Comparison of ENCODE assay signal across 11 cellular contexts in the genomic region with DNA sequence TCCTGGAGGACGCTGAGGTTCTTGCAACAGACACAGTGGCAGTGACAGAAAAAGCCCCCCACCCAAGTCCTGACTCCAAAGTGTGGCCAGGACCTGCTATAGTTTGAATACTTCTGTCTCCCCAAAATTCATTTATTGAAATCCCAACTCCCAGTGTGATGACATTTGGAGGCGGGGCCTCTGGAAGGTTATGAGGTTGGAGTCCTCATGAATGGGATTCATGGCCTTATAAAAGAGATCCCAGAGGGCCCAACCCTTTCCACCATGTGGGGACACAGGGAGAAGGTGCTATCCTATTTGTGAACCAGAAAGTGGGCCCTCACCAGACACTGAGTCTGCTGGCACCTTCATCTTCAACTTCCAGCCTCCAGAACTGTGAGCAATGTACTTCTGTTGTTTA. TPM values are rescaled to one million over a fixed set of nuclear protein-coding genes. Genes with fewer than 3 reads are reported as not detected.
A peak's percentile ranks its signal among the peaks of the same experiment; 100 is the strongest.
DNase-seq lines count a peak whose midpoint lies in the region; ATAC-seq and TF ChIP-seq lines count a peak whose summit lies in the region.
"Had no signal": no experiment of that assay in that cellular context is flagged by ENCODE, and none has a peak within 500 bp of the region (broad histone marks: within the 10 kb centered on the region; RNA-seq: fewer than 3 reads in every experiment).

No MANE protein-coding gene starts in this region.

- intact Hi-C loops in Right ventricle myocardium superior (cut with DNase I): no loop called here
- intact Hi-C loops in Right ventricle myocardium inferior (cut with DNase I): no loop called here
- intact Hi-C loops in mucosa of descending colon (cut with DNase I, micrococcal nuclease): no loop called here
- intact Hi-C loops in upper lobe of right lung (cut with DNase I): no loop called here

- H3K27me3 Mint-ChIP-seq in activated naive CD8-positive, alpha-beta T cell treated with anti-CD3 and anti-CD28 coated beads for 36 hours: no peaks in the 10 kb centered on the region

- peak overlapping the region; percentile 9 for H3K27ac ChIP-seq in upper lobe of right lung

- H3K4me3 ChIP-seq in mucosa of descending colon (no peak overlapping the region), upper lobe of right lung (no peak overlapping the region)
- H3K4me3 ChIP-seq: smooth muscle cell had no signal

- peak; percentile 1 for ATAC-seq in Right ventricle myocardium superior (ENCODE audit: poor library complexity)
- no peak for ATAC-seq in Right ventricle myocardium inferior
- ATAC-seq in mucosa of descending colon: peak; percentile 3
- no peak for ATAC-seq in upper lobe of right lung
- no peak for ATAC-seq in GM18868 (IDR thresholded peaks at IDR 0.05; ENCODE audit: unreplicated experiment)
- ATAC-seq in HG02885 (IDR thresholded peaks at IDR 0.05; ENCODE audit: poor library complexity, unreplicated experiment): no peak

- peak overlapping the region; percentile 66 for H3K4me3 Mint-ChIP-seq in activated naive CD8-positive, alpha-beta T cell treated with anti-CD3 and anti-CD28 coated beads for 36 hours

- H3K36me3 ChIP-seq in mucosa of descending colon (ENCODE audit: low read depth): no peaks in the 10 kb centered on the region
- no peaks in the 10 kb centered on the region for H3K36me3 ChIP-seq in upper lobe of right lung
- H3K36me3 ChIP-seq: BE2C had no signal

- peaks cover 4% of the 10 kb centered on the region for H3K9me3 Mint-ChIP-seq in activated naive CD8-positive, alpha-beta T cell treated with anti-CD3 and anti-CD28 coated beads for 36 hours

- H3K36me3 Mint-ChIP-seq in activated naive CD8-positive, alpha-beta T cell treated with anti-CD3 and anti-CD28 coated beads for 36 hours: peaks cover 24% of the 10 kb centered on the region

- H3K4me1 ChIP-seq in mucosa of descending colon (ENCODE audit: low read depth) (peaks cover 53% of the 10 kb centered on the region), upper lobe of right lung (peaks cover 76% of the 10 kb centered on the region)
- H3K4me1 ChIP-seq: BE2C had no signal

- no peak for TF ChIP-seq CTCF in mucosa of descending colon (IDR thresholded peaks at IDR 0.05)
- no peak for TF ChIP-seq CTCF in upper lobe of right lung (IDR thresholded peaks at IDR 0.05)

- H3K9me3 ChIP-seq in mucosa of descending colon (no peaks in the 10 kb centered on the region), upper lobe of right lung (no peaks in the 10 kb centered on the region)
- H3K9me3 ChIP-seq: BE2C had no signal

- peak overlapping the region; percentile 88 for H3K27ac Mint-ChIP-seq in activated naive CD8-positive, alpha-beta T cell treated with anti-CD3 and anti-CD28 coated beads for 36 hours

- no peaks in the 10 kb centered on the region for H3K27me3 ChIP-seq in upper lobe of right lung
- H3K27me3 ChIP-seq: BE2C had no signal

- DNase-seq in Right ventricle myocardium superior: no peak
- no peak for DNase-seq in Right ventricle myocardium inferior (ENCODE audit: missing footprints)
- DNase-seq in activated naive CD8-positive, alpha-beta T cell treated with anti-CD3 and anti-CD28 coated beads for 36 hours: no peak
- no peak for DNase-seq in mucosa of descending colon
- DNase-seq in upper lobe of right lung: no peak
- no peak for DNase-seq in AG20443 (ENCODE audit: low spot score)

- H3K4me1 Mint-ChIP-seq in activated naive CD8-positive, alpha-beta T cell treated with anti-CD3 and anti-CD28 coated beads for 36 hours: peaks cover 71% of the 10 kb centered on the region

RNA-seq across cellular contexts. Expression of a gene that starts 18.3 kb away (rescaled TPM):
- total RNA-seq in Right ventricle myocardium superior: 434 TPM
- 420 TPM for total RNA-seq in Right ventricle myocardium inferior
- total RNA-seq in activated naive CD8-positive, alpha-beta T cell treated with anti-CD3 and anti-CD28 coated beads for 36 hours: 100 to 1,000 TPM; 181 to 191 TPM
- total RNA-seq in mucosa of descending colon: 100 to 1,000 TPM; 252 to 424 (median 367) TPM
- total RNA-seq in upper lobe of right lung: 287 TPM

RNA-seq across cellular contexts. Expression of a gene that starts 54.5 kb away (rescaled TPM):
- 29.1 TPM for total RNA-seq in Right ventricle myocardium superior
- total RNA-seq in Right ventricle myocardium inferior: 45.2 TPM
- not detected for total RNA-seq in activated naive CD8-positive, alpha-beta T cell treated with anti-CD3 and anti-CD28 coated beads for 36 hours
- total RNA-seq in mucosa of descending colon: 10 to 100 TPM in 2 of 3 donors, 1 to 10 TPM in 1; 3.2 to 15.1 (median 11.8) TPM
- total RNA-seq in upper lobe of right lung: 24.1 TPM
- total RNA-seq: bronchial epithelial cell had no signal

Comparison
In these comparisons a context has a peak if more than half of its experiments do, and no peak if none do; other contexts are left out.
1. ATAC-seq: peak in Right ventricle myocardium superior (single experiment) and mucosa of descending colon (single experiment); none in Right ventricle myocardium inferior (single experiment), upper lobe of right lung (single experiment), GM18868 (single experiment) and HG02885 (single experiment).
2. RNA of a gene that starts 54.5 kb away (total RNA-seq): 45.2 TPM in Right ventricle myocardium inferior (single experiment), 29.1 TPM in Right ventricle myocardium superior (single experiment), 24.1 TPM in upper lobe of right lung (single experiment) and 3.2 to 15.1 TPM in mucosa of descending colon; not detected in activated naive CD8-positive, alpha-beta T cell treated with anti-CD3 and anti-CD28 coated beads for 36 hours; every median in the first group is over 4 times any median in the second.